ENCODE assay signal across 12 cellular contexts in genomic region chr11:34149786-34150185, GRCh38. TPM values are rescaled to one million over a fixed set of nuclear protein-coding genes. Genes with fewer than 3 reads are reported as not detected.
A peak's percentile ranks its signal among the peaks of the same experiment; 100 is the strongest.
DNase-seq lines count a peak whose midpoint lies in the region; ATAC-seq and TF ChIP-seq lines count a peak whose summit lies in the region.
"Had no signal": no experiment of that assay in that cellular context is flagged by ENCODE, and none has a peak within 500 bp of the region (broad histone marks: within the 10 kb centered on the region; RNA-seq: fewer than 3 reads in every experiment).

No MANE protein-coding gene starts in this region.

- H3K27me3 Mint-ChIP-seq in endodermal cell (ENCODE audit: insufficient read depth) (no peaks in the 10 kb centered on the region), nephron (ENCODE audit: low read depth) (no peaks in the 10 kb centered on the region)

- no TSS peak for BruUV-seq in IMR-90 (replicated peaks; lab: Mats Ljungman, UMichigan)

- no peak overlapping the region for H2AFZ ChIP-seq in IMR-90 (replicated peaks; ENCODE audit: low read length, poor library complexity)

- H4K8ac ChIP-seq in IMR-90 (ENCODE audit: low read depth in 2 of 2, low read length in 2 of 2): no peak overlapping the region

- no peak overlapping the region for H3K27ac ChIP-seq in IMR-90 (ENCODE audit: insufficient read depth, low read length)
- no peak overlapping the region for H3K27ac ChIP-seq in endodermal cell (ENCODE audit: low read depth, low read length)
- H3K27ac ChIP-seq: gastroesophageal sphincter, skin epidermis, tibial nerve had no signal

- CTCF ChIA-PET in IMR-90 (lab: Yijun Ruan, JAX): interaction anchor here (0.6 to 1.5 kb wide), 2 partner anchors 15 to 21 kb away, joined by 3 to 4 read pairs; no protein-coding TSS in a partner anchor

- no peaks in the 10 kb centered on the region for H4K20me1 ChIP-seq in IMR-90 (ENCODE audit: insufficient read depth, low read length)

- H4K5ac ChIP-seq in IMR-90 (ENCODE audit: low read depth, low read length): no peak overlapping the region

- no peaks in the 10 kb centered on the region for H3K9me1 ChIP-seq in IMR-90 (ENCODE audit: insufficient read depth, low read length)

- peak; percentile 63 for TF ChIP-seq RAD21 in IMR-90 (IDR thresholded peaks at IDR 0.05; ENCODE audit: low read length)

- H3K4me1 ChIP-seq in IMR-90 (ENCODE audit: control insufficient read depth, insufficient read depth, low read length): no peaks in the 10 kb centered on the region; the same call in 1 of the 2 replicates
- H3K4me1 ChIP-seq in endodermal cell (ENCODE audit: control insufficient read depth, insufficient read depth, low read length): no peaks in the 10 kb centered on the region

- in situ Hi-C loops in IMR-90 (cut with MboI; ENCODE audit: low sequenced_read_pairs): no loop called here

- no peaks in the 10 kb centered on the region for H3K9me3 Mint-ChIP-seq in endodermal cell
- no peaks in the 10 kb centered on the region for H3K9me3 Mint-ChIP-seq in nephron

- H2BK20ac ChIP-seq in IMR-90 (ENCODE audit: low read depth, low read length): no peak overlapping the region

- no peaks in the 10 kb centered on the region for H3K9me3 ChIP-seq in IMR-90 (ENCODE audit: control insufficient read depth, insufficient read depth, low read length)
- H3K9me3 ChIP-seq in endodermal cell (ENCODE audit: control insufficient read depth, low read length): no peaks in the 10 kb centered on the region
- H3K9me3 ChIP-seq: gastroesophageal sphincter, tibial nerve had no signal

- no peaks in the 10 kb centered on the region; a peak in 1 of 4 replicates for H3K79me1 ChIP-seq in IMR-90 (ENCODE audit: low read depth in 1 of 2, low read length in 2 of 2)

- POLR2A ChIA-PET in IMR-90 (lab: Charles Lee; ENCODE audit: unreplicated experiment): no interaction called here

- no peak overlapping the region for H3K9ac ChIP-seq in IMR-90 (ENCODE audit: low read depth, low read length)
- H3K9ac ChIP-seq in endodermal cell (ENCODE audit: extremely low read depth, low read length, poor library complexity, severe bottlenecking): no peak overlapping the region

- H2AK9ac ChIP-seq in IMR-90 (replicated peaks; ENCODE audit: low read depth, low read length, poor library complexity): no peak overlapping the region

- no peak overlapping the region for H4K91ac ChIP-seq in IMR-90 (ENCODE audit: insufficient read depth, low read depth, low read length)

- H2BK120ac ChIP-seq in IMR-90 (ENCODE audit: low read depth, low read length): no peak overlapping the region

- H3K4me1 Mint-ChIP-seq in endodermal cell: no peaks in the 10 kb centered on the region
- H3K4me1 Mint-ChIP-seq in nephron: peaks cover 20% of the 10 kb centered on the region

- H3K4me2 ChIP-seq in IMR-90 (ENCODE audit: low read depth, low read length): no peak overlapping the region

- WGBS in IMR-90 (ENCODE audit: extremely low coverage in 2 of 2, insufficient read length in 1 of 2), 2 experiments: 72% methylated on average over 3 of the region's 13 CpGs; no CpG with 5 or more reads in 1 of the 2 experiments
- WGBS in endodermal cell (ENCODE audit: insufficient coverage in 1 of 2, insufficient read length in 1 of 2), 2 experiments: 92 to 93% methylated on average over 11 to 13 of the region's 13 CpGs

- dilution Hi-C loops in IMR-90 (cut with HindIII; ENCODE audit: low sequenced_read_pairs, unreplicated experiment): no loop called here

- H3K14ac ChIP-seq in IMR-90 (replicated peaks; ENCODE audit: low read depth, low read length): no peak overlapping the region

- intact Hi-C loops in IMR-90 (cut with micrococcal nuclease): loop anchor here (1.0 kb wide), 1 partner anchor 210 kb away; no protein-coding TSS in a partner anchor

- no peak overlapping the region for H3K4me3 ChIP-seq in IMR-90 (ENCODE audit: insufficient read depth, low read depth, low read length)
- H3K4me3 ChIP-seq in endodermal cell (ENCODE audit: low read length): no peak overlapping the region
- H3K4me3 ChIP-seq: gastroesophageal sphincter, skin epidermis, tibial nerve had no signal

- TF ChIP-seq POLR2A in IMR-90 (IDR thresholded peaks at IDR 0.05; ENCODE audit: low read depth, low read length): no peak

- TF ChIP-seq CTCF in IMR-90 (conservative IDR thresholded peaks at IDR 0.05; ENCODE audit: low read depth, low read length) (peak; percentile 47), endodermal cell (conservative IDR thresholded peaks at IDR 0.05) (peak; percentile 69), nephron (IDR thresholded peaks at IDR 0.05; ENCODE audit: unreplicated experiment in 3 of 3) (peak in 2 of 3 experiments; percentile 25 to 35)

- no peak overlapping the region for H2BK5ac ChIP-seq in IMR-90 (ENCODE audit: low read depth, low read length, poor library complexity, severe bottlenecking)

- H3K27ac Mint-ChIP-seq in endodermal cell (no peak overlapping the region), nephron (peak overlapping the region in 1 of 3 experiments; percentile 71)

- H3K4me3 Mint-ChIP-seq in endodermal cell (no peak overlapping the region), nephron (no peak overlapping the region)

- no peak overlapping the region for H2BK15ac ChIP-seq in IMR-90 (ENCODE audit: low read depth, low read length)

- H3K36me3 ChIP-seq in IMR-90 (ENCODE audit: control insufficient read depth, insufficient read depth, low read length): peaks cover 44% of the 10 kb centered on the region
- peaks cover 59% of the 10 kb centered on the region for H3K36me3 ChIP-seq in endodermal cell (ENCODE audit: control insufficient read depth, insufficient read depth, low read length)

- no peak overlapping the region for H3K18ac ChIP-seq in IMR-90 (ENCODE audit: low read depth, low read length)

- DNase-seq in D341Med (ENCODE audit: low spot score) (peak; percentile 55), IMR-90 (no peak), endodermal cell (peak; percentile 63), NCI-H345 treated with DMSO at 0.1 percent for 48 hours (lab: John Stamatoyannopoulos, UW; ENCODE audit: unreplicated experiment) (no peak), epidermal melanocyte (ENCODE audit: insufficient read length, low spot score) (no peak), superior temporal gyrus (ENCODE audit: extremely low spot score) (no peak)
- DNase-seq: NCI-H748 treated with DMSO at 0.1 percent for 48 hours had no signal

- peaks cover 40% of the 10 kb centered on the region for H3K36me3 Mint-ChIP-seq in endodermal cell (ENCODE audit: low read depth)
- peaks cover 40% of the 10 kb centered on the region for H3K36me3 Mint-ChIP-seq in nephron (ENCODE audit: low read depth)

- peak; percentile 76; the same call in 1 of the 2 replicates for ATAC-seq in IMR-90 (ENCODE audit: low read depth)
- no peak for ATAC-seq in activated CD4-positive, CD25-positive, alpha-beta regulatory T cell treated with anti-CD3 and anti-CD28 coated beads, Interleukin-2, amount 50 U/mL, for 24 hours
- ATAC-seq: gastroesophageal sphincter had no signal

- H3K27me3 ChIP-seq in IMR-90 (ENCODE audit: control insufficient read depth, insufficient read depth, low read length): no peaks in the 10 kb centered on the region
- H3K27me3 ChIP-seq in endodermal cell (ENCODE audit: control insufficient read depth, insufficient read depth, low read length, poor library complexity, severe bottlenecking): no peaks in the 10 kb centered on the region
- H3K27me3 ChIP-seq: gastroesophageal sphincter, tibial nerve had no signal

- H3K56ac ChIP-seq in IMR-90 (ENCODE audit: extremely low read depth, insufficient read depth, low read length): no peak overlapping the region

- H3K4ac ChIP-seq in IMR-90 (ENCODE audit: low read depth, low read length): no peak overlapping the region

- no peak overlapping the region for H3K23ac ChIP-seq in IMR-90 (ENCODE audit: low read depth, low read length)

- no peak overlapping the region; the same call in 1 of the 2 replicates for H2AK5ac ChIP-seq in IMR-90 (ENCODE audit: low read depth, low read length)

TF ChIP-seq in IMR-90, 13 proteins besides CTCF, POLR2A, EP300 and RAD21:
- TF ChIP-seq RCOR1 (IDR thresholded peaks at IDR 0.05; ENCODE audit: insufficient replicate concordance, low read length) (no peak), MXI1 (IDR thresholded peaks at IDR 0.05; ENCODE audit: borderline replicate concordance, low read depth, low read length) (no peak), MAFK (IDR thresholded peaks at IDR 0.05; ENCODE audit: low read depth, low read length) (no peak), SMC3 (IDR thresholded peaks at IDR 0.05; ENCODE audit: low read depth, low read length) (peak; percentile 60)
TF ChIP-seq in IMR-90: peak in this region for 1.

RNA-seq across cellular contexts. Expression of gene NAT10, which starts 44.4 kb away (rescaled TPM):
- total RNA-seq in IMR-90 (2012; rRNA removed): 31.9 and 34.8 TPM in 2 replicates
- polyA plus RNA-seq in IMR-90 (2012; rRNA removed): 28.0 and 28.1 TPM in 2 replicates
- 13.6 and 19.4 TPM in 2 replicates for polyA plus RNA-seq in IMR-90 (2012; cell fraction: cytosol; rRNA removed)
- polyA plus RNA-seq in IMR-90 (2012; cell fraction: nucleus; rRNA removed; ENCODE audit: low replicate concordance): 37.8 and 53.4 TPM in 2 replicates
- total RNA-seq in endodermal cell: 10 to 100 TPM; 59.7 to 61.0 TPM
- polyA plus RNA-seq in endodermal cell (2013, experiment 1 of 2): 37.3 TPM
- 34.9 TPM for polyA plus RNA-seq in endodermal cell (2013, experiment 2 of 2)

Comparison
In these comparisons a context has a peak if more than half of its experiments do, and no peak if none do; other contexts are left out.
1. DNase-seq: peak in D341Med (single experiment) and endodermal cell (single experiment); none in IMR-90 (single experiment), NCI-H345 treated with DMSO at 0.1 percent for 48 hours (single experiment), epidermal melanocyte (single experiment) and superior temporal gyrus (single experiment).
2. Peak in every context shown above with its lines, with median percentiles within 50 percentile points of each other: CTCF ChIP-seq.